ENCODE assay signal across 9 cellular contexts in the genomic region with DNA sequence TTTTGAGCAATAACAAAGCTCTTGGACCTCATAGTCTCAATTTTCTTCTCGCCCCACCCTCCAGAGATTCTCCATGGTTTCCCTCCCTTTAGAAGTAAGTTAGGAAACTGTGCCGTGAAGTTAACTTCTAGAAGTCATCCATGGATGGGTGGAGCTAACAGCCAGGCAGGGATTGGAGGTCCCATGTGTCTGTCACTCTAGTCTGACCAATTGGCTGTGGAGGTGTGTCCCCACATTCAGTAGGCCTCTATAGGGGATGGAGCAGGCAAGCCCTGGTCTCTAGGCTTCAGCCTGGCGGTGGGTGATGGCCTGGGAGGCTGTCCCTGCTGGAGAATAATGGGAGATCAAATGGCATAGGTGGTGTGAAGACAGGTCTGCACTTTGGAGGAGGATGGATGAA. TPM values are rescaled to one million over a fixed set of nuclear protein-coding genes. Genes with fewer than 3 reads are reported as not detected.
A peak's percentile ranks its signal among the peaks of the same experiment; 100 is the strongest.
DNase-seq lines count a peak whose midpoint lies in the region; ATAC-seq and TF ChIP-seq lines count a peak whose summit lies in the region.
"Had no signal": no experiment of that assay in that cellular context is flagged by ENCODE, and none has a peak within 500 bp of the region (broad histone marks: within the 10 kb centered on the region; RNA-seq: fewer than 3 reads in every experiment).

No MANE protein-coding gene starts in this region.

- H3K4me1 ChIP-seq in GM23338 (ENCODE audit: insufficient read depth) = peaks cover 5% of the 10 kb centered on the region
- peaks cover 0 to 8% of the 10 kb centered on the region in 2 experiments; a peak in 1 of 4 replicates for H3K4me1 ChIP-seq in SK-N-SH (ENCODE audit: control insufficient read depth in 1 of 2, insufficient read depth in 2 of 2, low read depth in 1 of 2, low read length in 1 of 2)
- H3K4me1 ChIP-seq in transverse colon = no peaks in the 10 kb centered on the region
- H3K4me1 ChIP-seq in tibial artery = peaks cover 0 to 10% (median 0%) of the 10 kb centered on the region in 4 donors
- H3K4me1 ChIP-seq: parathyroid adenoma had no signal

- H3K9me2 ChIP-seq in GM23338 (ENCODE audit: insufficient read depth) = peaks cover 4% of the 10 kb centered on the region; the same call in 1 of the 2 replicates
- no peaks in the 10 kb centered on the region for H3K9me2 ChIP-seq in SK-N-SH

- WGBS in SK-N-SH (ENCODE audit: low lambda C conversion rate) = 67% methylated on average over 3 of the region's 3 CpGs
- WGBS in transverse colon (ENCODE audit: low coverage in 1 of 2), 2 donors = 76% methylated on average over 3 of the region's 3 CpGs; no CpG with 5 or more reads in 1 of the 2 donors

- no peaks in the 10 kb centered on the region for H3K27me3 ChIP-seq in GM23338 (ENCODE audit: insufficient read depth)
- no peaks in the 10 kb centered on the region; the same call in none of the 2 replicates for H3K27me3 ChIP-seq in SK-N-SH (ENCODE audit: insufficient read depth)
- H3K27me3 ChIP-seq in transverse colon = no peaks in the 10 kb centered on the region
- H3K27me3 ChIP-seq in tibial artery = no peaks in the 10 kb centered on the region

- intact Hi-C loops in transverse colon (cut with DNase I; ENCODE audit: low total_unique reads) = no loop called here
- intact Hi-C loops in tibial artery (cut with DNase I; ENCODE audit: low total_unique reads) = no loop called here

- CTCF ChIA-PET in SK-N-SH (lab: Yijun Ruan, JAX) = interaction anchor here (1.4 to 8.6 kb wide), 6 partner anchors 11 to 343 kb away, joined by 3 to 93 read pairs (median 6); no protein-coding TSS in a partner anchor

- 0 out of 2 replicates have a peak, but pooled peaks cover 4% of the 10 kb centered on the region for H3F3A ChIP-seq in GM23338 (replicated peaks; ENCODE audit: low read depth)
- H3F3A ChIP-seq in SK-N-SH (replicated peaks; ENCODE audit: insufficient read depth) = no peaks in the 10 kb centered on the region

- DNase-seq in A172 (ENCODE audit: low spot score) = peak; percentile 52
- DNase-seq in GM23338 (ENCODE audit: low spot score) = peak; percentile 83
- DNase-seq in SK-N-SH = peak; percentile 63
- peak; percentile 51 for DNase-seq in fibroblast of peridontal ligament (ENCODE audit: extremely low read depth)
- peak; percentile 21 for DNase-seq in transverse colon
- DNase-seq in SHP77 treated with DMSO at 0.1 percent for 48 hours (lab: John Stamatoyannopoulos, UW) = no peak
- no peak for DNase-seq in tibial artery
- DNase-seq in NCI-H2081 treated with DMSO at 0.1 percent for 48 hours (lab: John Stamatoyannopoulos, UW) = no peak

- POLR2A ChIA-PET in SK-N-SH (lab: Yijun Ruan, JAX) = no interaction called here

- in situ Hi-C loops in transverse colon (cut with MboI; ENCODE audit: low pct_ligation_motif_present in 1 of 4, low pct_unique_long_range_greater_than_20kb in 1 of 4, low sequenced_read_pairs in 3 of 4) = loop anchor here in 3 of 4 donors (10.0 to 25.0 kb wide), 5 partner anchors 163 to 613 kb away; a partner anchor contains a TSS

- TF ChIP-seq POLR2A in transverse colon (IDR thresholded peaks at IDR 0.05) = no peak

- H4K20me1 ChIP-seq in GM23338 (replicated peaks; ENCODE audit: insufficient read depth) = no peaks in the 10 kb centered on the region
- no peaks in the 10 kb centered on the region for H4K20me1 ChIP-seq in SK-N-SH (ENCODE audit: insufficient read depth)

- H3K79me2 ChIP-seq in GM23338 (replicated peaks; ENCODE audit: insufficient read depth) (no peaks in the 10 kb centered on the region), SK-N-SH (ENCODE audit: insufficient read depth) (no peaks in the 10 kb centered on the region)
- H3K79me2 ChIP-seq: parathyroid adenoma had no signal

- TF ChIP-seq EP300 in SK-N-SH (IDR thresholded peaks at IDR 0.05; ENCODE audit: borderline replicate concordance in 1 of 2, low read depth in 1 of 2, low read length in 1 of 2) = no peak
- no peak for TF ChIP-seq EP300 in transverse colon (IDR thresholded peaks at IDR 0.05; ENCODE audit: low read depth)

- H3K4me3 ChIP-seq in GM23338 (no peak overlapping the region), SK-N-SH (ENCODE audit: low read depth in 2 of 2, low read length in 1 of 2) (no peak overlapping the region), transverse colon (no peak overlapping the region), tibial artery (no peak overlapping the region)

- no peak overlapping the region for H3K9ac ChIP-seq in SK-N-SH
- H3K9ac ChIP-seq: parathyroid adenoma had no signal

- H3K4me2 ChIP-seq in GM23338 (no peak overlapping the region), SK-N-SH (no peak overlapping the region)

- H2AFZ ChIP-seq in GM23338 (no peak overlapping the region), SK-N-SH (ENCODE audit: low read depth) (no peak overlapping the region)
- H2AFZ ChIP-seq: parathyroid adenoma had no signal

- H3K36me3 ChIP-seq in GM23338 (ENCODE audit: insufficient read depth) (no peaks in the 10 kb centered on the region), SK-N-SH (replicated peaks in 1 of 2; ENCODE audit: control insufficient read depth in 1 of 2, insufficient read depth in 2 of 2, low read length in 1 of 2) (no peaks in the 10 kb centered on the region), transverse colon (no peaks in the 10 kb centered on the region), tibial artery (peaks cover 0 to 5% (median 0%) of the 10 kb centered on the region in 3 donors)

- H3K27me3 Mint-ChIP-seq in GM23338 (ENCODE audit: insufficient read depth, low read depth, poor library complexity) = peaks cover 12% of the 10 kb centered on the region

- TF ChIP-seq RAD21 in SK-N-SH (IDR thresholded peaks at IDR 0.05; ENCODE audit: low read length) = no peak

- no peak overlapping the region for H3K27ac Mint-ChIP-seq in GM23338

- H3K27ac ChIP-seq in GM23338 (ENCODE audit: low read depth) = no peak overlapping the region
- H3K27ac ChIP-seq in SK-N-SH (ENCODE audit: low read depth in 2 of 2, low read length in 1 of 2) = no peak overlapping the region
- H3K27ac ChIP-seq in transverse colon = no peak overlapping the region
- H3K27ac ChIP-seq in tibial artery = no peak overlapping the region
- H3K27ac ChIP-seq: parathyroid adenoma had no signal

- peak; percentile 94 for ATAC-seq in GM23338

- peaks cover 17% of the 10 kb centered on the region for H3K36me3 Mint-ChIP-seq in GM23338 (ENCODE audit: low read depth)

- H3K9me3 ChIP-seq in SK-N-SH (no peaks in the 10 kb centered on the region), transverse colon (no peaks in the 10 kb centered on the region), tibial artery (peaks cover 0 to 7% (median 0%) of the 10 kb centered on the region in 3 donors)

- TF ChIP-seq CTCF in GM23338 (conservative IDR thresholded peaks at IDR 0.05; ENCODE audit: low read depth in 2 of 2) (no peak), SK-N-SH (IDR thresholded peaks at IDR 0.05) (no peak), transverse colon (IDR thresholded peaks at IDR 0.05) (no peak), tibial artery (IDR thresholded peaks at IDR 0.05) (no peak)

- no peak overlapping the region for H3K4me3 Mint-ChIP-seq in GM23338

- H3K4me1 Mint-ChIP-seq in GM23338 = peaks cover 6% of the 10 kb centered on the region

- peaks cover 16% of the 10 kb centered on the region; the same call in 2 of the 3 replicates for H3K9me3 Mint-ChIP-seq in GM23338

TF ChIP-seq in GM23338, 12 proteins besides CTCF, POLR2A, EP300 and RAD21:
- TF ChIP-seq EZH2 (IDR thresholded peaks at IDR 0.05; ENCODE audit: low read depth, unreplicated experiment) (no peak), CREB1 (CRISPR knock-in tag; IDR thresholded peaks at IDR 0.05; ENCODE audit: low read depth) (no peak), NANOG (IDR thresholded peaks at IDR 0.05; ENCODE audit: borderline replicate concordance) (no peak)

TF ChIP-seq in SK-N-SH, 30 proteins besides CTCF, POLR2A, EP300 and RAD21:
- TF ChIP-seq, protein P1, sequence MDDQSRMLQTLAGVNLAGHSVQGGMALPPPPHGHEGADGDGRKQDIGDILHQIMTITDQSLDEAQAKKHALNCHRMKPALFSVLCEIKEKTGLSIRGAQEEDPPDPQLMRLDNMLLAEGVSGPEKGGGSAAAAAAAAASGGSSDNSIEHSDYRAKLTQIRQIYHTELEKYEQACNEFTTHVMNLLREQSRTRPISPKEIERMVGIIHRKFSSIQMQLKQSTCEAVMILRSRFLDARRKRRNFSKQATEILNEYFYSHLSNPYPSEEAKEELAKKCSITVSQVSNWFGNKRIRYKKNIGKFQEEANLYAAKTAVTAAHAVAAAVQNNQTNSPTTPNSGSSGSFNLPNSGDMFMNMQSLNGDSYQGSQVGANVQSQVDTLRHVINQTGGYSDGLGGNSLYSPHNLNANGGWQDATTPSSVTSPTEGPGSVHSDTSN (IDR thresholded peaks at IDR 0.05) = peak; percentile 92
- TF ChIP-seq, protein P2, sequence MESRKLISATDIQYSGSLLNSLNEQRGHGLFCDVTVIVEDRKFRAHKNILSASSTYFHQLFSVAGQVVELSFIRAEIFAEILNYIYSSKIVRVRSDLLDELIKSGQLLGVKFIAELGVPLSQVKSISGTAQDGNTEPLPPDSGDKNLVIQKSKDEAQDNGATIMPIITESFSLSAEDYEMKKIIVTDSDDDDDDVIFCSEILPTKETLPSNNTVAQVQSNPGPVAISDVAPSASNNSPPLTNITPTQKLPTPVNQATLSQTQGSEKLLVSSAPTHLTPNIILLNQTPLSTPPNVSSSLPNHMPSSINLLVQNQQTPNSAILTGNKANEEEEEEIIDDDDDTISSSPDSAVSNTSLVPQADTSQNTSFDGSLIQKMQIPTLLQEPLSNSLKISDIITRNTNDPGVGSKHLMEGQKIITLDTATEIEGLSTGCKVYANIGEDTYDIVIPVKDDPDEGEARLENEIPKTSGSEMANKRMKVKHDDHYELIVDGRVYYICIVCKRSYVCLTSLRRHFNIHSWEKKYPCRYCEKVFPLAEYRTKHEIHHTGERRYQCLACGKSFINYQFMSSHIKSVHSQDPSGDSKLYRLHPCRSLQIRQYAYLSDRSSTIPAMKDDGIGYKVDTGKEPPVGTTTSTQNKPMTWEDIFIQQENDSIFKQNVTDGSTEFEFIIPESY (IDR thresholded peaks at IDR 0.05; ENCODE audit: borderline replicate concordance, low read depth) = no peak
- no peak for TF ChIP-seq RXRA (IDR thresholded peaks at IDR 0.05; ENCODE audit: borderline replicate concordance, low read depth)

RNA-seq across cellular contexts. Expression of a gene that starts 50.7 kb away (rescaled TPM):
- 15.0 and 23.7 TPM in 2 replicates for total RNA-seq in A172 (2014; rRNA removed; shearing (Covaris generic))
- total RNA-seq in GM23338 (2014; rRNA removed; shearing (Covaris generic)) = 33.4 and 43.9 TPM in 2 replicates
- polyA plus RNA-seq in GM23338 (2016; fragmentation: Nextera tagmentation; extraction: Ambion mirVana) (22.5 and 23.5 TPM in 2 replicates), SK-N-SH (2012; rRNA removed) (6.0 and 6.6 TPM in 2 replicates)
- polyA plus RNA-seq in SK-N-SH (2012; cell fraction: cytosol; rRNA removed) = 3.0 and 4.5 TPM in 2 replicates
- 8.3 and 15.2 TPM in 2 replicates for polyA plus RNA-seq in SK-N-SH (2012; cell fraction: nucleus; rRNA removed)
- 10 to 100 TPM; 41.5 to 90.0 (median 56.4) TPM for total RNA-seq in transverse colon

Comparison
In these comparisons a context has a peak if more than half of its experiments do, and no peak if none do; other contexts are left out.
1. DNase-seq: peak in A172 (single experiment), GM23338 (single experiment), SK-N-SH (single experiment), fibroblast of peridontal ligament (single experiment) and transverse colon (single experiment); none in SHP77 treated with DMSO at 0.1 percent for 48 hours (single experiment), tibial artery (0 of 2) and NCI-H2081 treated with DMSO at 0.1 percent for 48 hours (single experiment).